Comparison of ENCODE assay signal across 1 cellular context in the genomic region with DNA sequence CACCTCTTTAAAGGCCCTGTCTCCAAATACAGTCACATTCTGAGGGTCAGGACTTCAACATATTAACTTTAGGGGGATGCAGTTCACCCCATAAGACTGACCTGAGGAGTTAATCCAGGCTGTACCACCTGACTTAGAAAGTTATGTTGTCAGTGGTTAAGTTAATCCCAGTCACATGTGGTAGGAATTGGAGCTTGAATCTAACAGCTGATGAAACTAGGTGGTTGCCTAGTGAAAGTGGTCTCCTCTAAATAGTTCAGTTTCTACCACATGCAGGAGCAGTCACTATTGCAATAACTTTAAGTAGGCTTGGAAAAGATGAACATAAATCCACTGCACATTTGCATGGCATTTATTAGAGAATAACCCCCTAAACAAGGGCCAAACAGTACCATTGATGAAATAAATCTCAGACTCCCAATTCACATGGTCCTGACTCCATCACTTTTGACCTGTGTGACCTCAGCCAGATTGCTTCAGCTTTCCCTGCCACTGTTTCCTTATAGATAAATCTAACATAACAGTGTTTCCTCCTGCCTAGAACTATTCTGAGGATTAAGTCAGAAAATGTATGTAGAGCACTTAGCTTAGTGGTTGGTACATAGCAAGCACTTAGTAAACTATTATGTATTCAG.
TF ChIP-seq lines count a peak whose summit lies in the region.

No MANE protein-coding gene starts in this region.

TF ChIP-seq in endothelial cell of umbilical vein, 7 proteins besides CTCF, POLR2A, EP300 and RAD21:
- TF ChIP-seq MYC (IDR thresholded peaks at IDR 0.05; ENCODE audit: low read depth, low read length) (no peak), FOS (IDR thresholded peaks at IDR 0.05; ENCODE audit: borderline replicate concordance, insufficient read depth, low read length) (no peak), POLR2AphosphoS5 (IDR thresholded peaks at IDR 0.05; ENCODE audit: insufficient read depth, low read depth, low read length) (no peak), GATA2 (IDR thresholded peaks at IDR 0.05; ENCODE audit: insufficient read depth, insufficient read length, low read depth, low read length) (no peak), JUN (IDR thresholded peaks at IDR 0.05; ENCODE audit: borderline replicate concordance, insufficient read depth, insufficient read length, low read depth) (no peak), EZH2 (IDR thresholded peaks at IDR 0.05; ENCODE audit: borderline replicate concordance, low read depth, low read length, severe bottlenecking) (no peak)
- TF ChIP-seq, protein P1, sequence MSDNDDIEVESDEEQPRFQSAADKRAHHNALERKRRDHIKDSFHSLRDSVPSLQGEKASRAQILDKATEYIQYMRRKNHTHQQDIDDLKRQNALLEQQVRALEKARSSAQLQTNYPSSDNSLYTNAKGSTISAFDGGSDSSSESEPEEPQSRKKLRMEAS (IDR thresholded peaks at IDR 0.05; ENCODE audit: insufficient read depth, insufficient read length): no peak
